25 cellular contexts compared by ENCODE assay signal in the genomic region with DNA sequence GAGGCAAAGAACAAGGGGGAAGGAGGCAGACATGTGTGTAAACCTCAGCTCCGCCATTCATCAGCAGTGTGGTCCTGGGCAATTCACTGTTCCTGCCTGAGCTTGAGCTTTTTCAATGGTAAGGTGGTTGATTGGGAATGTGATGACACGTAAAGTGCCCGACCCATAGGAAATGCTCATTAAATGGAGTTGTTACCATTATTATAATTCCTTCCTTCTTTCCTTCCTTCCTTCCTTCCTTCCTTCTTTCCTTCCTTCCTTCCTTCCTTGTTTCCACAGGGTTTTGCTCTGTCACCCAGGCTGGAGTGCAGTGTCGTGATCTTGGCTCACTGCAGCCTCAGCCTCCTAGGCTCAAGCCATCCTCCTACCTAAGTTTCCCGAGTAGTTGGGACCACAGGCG. TPM values are rescaled to one million over a fixed set of nuclear protein-coding genes. Genes with fewer than 3 reads are reported as not detected.
"Had no signal": no experiment of that assay in that cellular context is flagged by ENCODE, and none has a peak within 500 bp of the region (broad histone marks: within the 10 kb centered on the region; RNA-seq: fewer than 3 reads in every experiment).

No MANE protein-coding gene starts in this region.

- H3K4me1 Mint-ChIP-seq: activated CD4-positive, alpha-beta T cell treated with anti-CD3 and anti-CD28 coated beads for 36 hours; activated naive CD8-positive, alpha-beta T cell treated with anti-CD3 and anti-CD28 coated beads, Interleukin-2, amount 50 U/mL, for 24 hours had no signal

- DNase-seq: activated CD4-positive, alpha-beta memory T cell treated with anti-CD3 and anti-CD28 coated beads, Interleukin-2, amount 10 ng/mL, durations not matched to agents 7 days and 5 days; activated CD4-positive, alpha-beta T cell treated with anti-CD3 and anti-CD28 coated beads for 36 hours; activated CD4-positive, alpha-beta T cell treated with anti-CD3 and anti-CD28 coated beads, Interleukin-2, amount 50 U/mL, for 1 hour; activated CD8-positive, alpha-beta memory T cell treated with anti-CD3 and anti-CD28 coated beads, Interleukin-2, amount 50 U/mL, for 4 hours; activated naive CD8-positive, alpha-beta T cell treated with anti-CD3 and anti-CD28 coated beads, Interleukin-2, amount 50 U/mL, for 24 hours; activated T-cell treated with anti-CD3 and anti-CD28 coated beads, Interleukin-2, amount 50 U/mL, for 72 hours; amniotic stem cell; brain microvascular endothelial cell; cerebellar nuclear complex; colonic mucosa; NCI-H1048; NCI-H146; NCI-H187 treated with DMSO at 0.1 percent for 48 hours; NCI-H2081 treated with DMSO at 0.1 percent for 48 hours; NCI-H446; NCI-H524; PC-3; SHP77; T1000 had no signal

- H3K27me3 Mint-ChIP-seq: activated CD4-positive, alpha-beta T cell treated with anti-CD3 and anti-CD28 coated beads for 36 hours had no signal

- H3K27me3 ChIP-seq: cardiac muscle cell, colonic mucosa, SJSA1 had no signal

- H3K27ac Mint-ChIP-seq: activated CD4-positive, alpha-beta memory T cell treated with anti-CD3 and anti-CD28 coated beads, Interleukin-2, amount 10 ng/mL, durations not matched to agents 7 days and 5 days; activated CD4-positive, alpha-beta T cell treated with anti-CD3 and anti-CD28 coated beads for 36 hours; activated naive CD4-positive, alpha-beta T cell treated with anti-CD3 and anti-CD28 coated beads, Interleukin-2, amount 50 U/mL, for 72 hours; activated naive CD8-positive, alpha-beta T cell treated with anti-CD3 and anti-CD28 coated beads, Interleukin-2, amount 50 U/mL, for 24 hours; activated T-cell treated with anti-CD3 and anti-CD28 coated beads, Interleukin-2, amount 50 U/mL, for 72 hours; T-helper 1 cell treated with Interleukin-12 subunit alpha and Interleukin-12 subunit beta and Interleukin-4 antibody, amounts not matched to agents 30 μg/mL and 1 μg/mL, for 36 hours had no signal

- H3K9me3 Mint-ChIP-seq: activated CD4-positive, alpha-beta memory T cell treated with anti-CD3 and anti-CD28 coated beads, Interleukin-2, amount 10 ng/mL, durations not matched to agents 7 days and 5 days; activated naive CD4-positive, alpha-beta T cell treated with anti-CD3 and anti-CD28 coated beads, Interleukin-2, amount 50 U/mL, for 72 hours; activated naive CD8-positive, alpha-beta T cell treated with anti-CD3 and anti-CD28 coated beads, Interleukin-2, amount 50 U/mL, for 24 hours; activated T-cell treated with anti-CD3 and anti-CD28 coated beads, Interleukin-2, amount 50 U/mL, for 72 hours; T-helper 1 cell treated with Interleukin-12 subunit alpha and Interleukin-12 subunit beta and Interleukin-4 antibody, amounts not matched to agents 30 μg/mL and 1 μg/mL, for 36 hours had no signal

- H3K4me3 Mint-ChIP-seq: activated CD4-positive, alpha-beta memory T cell treated with anti-CD3 and anti-CD28 coated beads, Interleukin-2, amount 10 ng/mL, durations not matched to agents 7 days and 5 days; activated CD4-positive, alpha-beta T cell treated with anti-CD3 and anti-CD28 coated beads for 36 hours; activated naive CD8-positive, alpha-beta T cell treated with anti-CD3 and anti-CD28 coated beads, Interleukin-2, amount 50 U/mL, for 24 hours; activated T-cell treated with anti-CD3 and anti-CD28 coated beads, Interleukin-2, amount 50 U/mL, for 72 hours; T-helper 1 cell treated with Interleukin-12 subunit alpha and Interleukin-12 subunit beta and Interleukin-4 antibody, amounts not matched to agents 30 μg/mL and 1 μg/mL, for 36 hours had no signal

- H3K27ac ChIP-seq: brain microvascular endothelial cell, cardiac muscle cell, colonic mucosa, SJSA1, VCaP had no signal

- H3K36me3 Mint-ChIP-seq: activated naive CD4-positive, alpha-beta T cell treated with anti-CD3 and anti-CD28 coated beads, Interleukin-2, amount 50 U/mL, for 72 hours had no signal

RNA-seq across cellular contexts. Expression of a gene that starts 4.3 kb away (rescaled TPM):
- total RNA-seq: activated CD4-positive, alpha-beta memory T cell treated with anti-CD3 and anti-CD28 coated beads, Interleukin-2, amount 10 ng/mL, durations not matched to agents 7 days and 5 days; activated CD4-positive, alpha-beta T cell treated with anti-CD3 and anti-CD28 coated beads for 36 hours; activated naive CD4-positive, alpha-beta T cell treated with anti-CD3 and anti-CD28 coated beads, Interleukin-2, amount 50 U/mL, for 72 hours; activated T-cell treated with anti-CD3 and anti-CD28 coated beads, Interleukin-2, amount 50 U/mL, for 72 hours; astrocyte; cardiac muscle cell had no signal
- polyA plus RNA-seq: cardiac muscle cell had no signal

RNA-seq across cellular contexts. Expression of a gene that starts 33.3 kb away (rescaled TPM):
- total RNA-seq: cardiac muscle cell, PC-3, SJSA1 had no signal
- polyA plus RNA-seq: cardiac muscle cell had no signal
